24 cellular contexts compared by ENCODE assay signal in genomic region chr9:114286146-114286679, GRCh38. TPM values are rescaled to one million over a fixed set of nuclear protein-coding genes. Genes with fewer than 3 reads are reported as not detected.
A peak's percentile ranks its signal among the peaks of the same experiment; 100 is the strongest.
DNase-seq lines count a peak whose midpoint lies in the region; ATAC-seq and TF ChIP-seq lines count a peak whose summit lies in the region.
"Had no signal": no experiment of that assay in that cellular context is flagged by ENCODE, and none has a peak within 500 bp of the region (broad histone marks: within the 10 kb centered on the region; RNA-seq: fewer than 3 reads in every experiment).

No MANE protein-coding gene starts in this region.

- no peak for ATAC-seq in left colon
- ATAC-seq: activated CD4-positive, CD25-positive, alpha-beta regulatory T cell treated with anti-CD3 and anti-CD28 coated beads, Interleukin-2, amount 50 U/mL, for 24 hours; natural killer cell; stimulated activated naive CD8-positive, alpha-beta T cell treated with anti-CD3 and anti-CD28 coated beads, Interleukin-15, Interleukin-2, amounts not matched to agents 100 U/mL and 50 U/mL, for 24 hours had no signal

- intact Hi-C loops in left colon (cut with DNase I, micrococcal nuclease) (loop anchor here in 1 of 2 donors (10.0 kb wide), 1 partner anchor 131 kb away; the partner anchor contains the start of gene COL27A1), posterior vena cava (cut with DNase I) (loop anchor here (5.0 kb wide), 3 partner anchors 124 to 204 kb away; partner anchors contain the start of gene COL27A1 (in 1 of the 2))
- intact Hi-C loops in activated T-helper 1 cell treated with anti-CD3 and anti-CD28 coated beads, Interleukin-12 subunit alpha, Interleukin-12 subunit beta, Interleukin-2, Interleukin-4 antibody, amounts not matched to agents 30 ng/mL and 10 ng/mL and 1 ng/mL, durations not matched to agents 14 hours and 24 hours and 36 hours (cut with micrococcal nuclease), result no loop called here

- H3K9me3 ChIP-seq in GM23248 (ENCODE audit: low read depth), result no peaks in the 10 kb centered on the region
- no peaks in the 10 kb centered on the region for H3K9me3 ChIP-seq in WERI-Rb-1 (ENCODE audit: severe bottlenecking)
- H3K9me3 ChIP-seq: Peyer's patch, tibial nerve had no signal

- H3K79me2 ChIP-seq in GM23248 (ENCODE audit: insufficient read depth), result no peaks in the 10 kb centered on the region

- H3K27me3 Mint-ChIP-seq in activated T-helper 1 cell treated with anti-CD3 and anti-CD28 coated beads, Interleukin-12 subunit alpha, Interleukin-12 subunit beta, Interleukin-2, Interleukin-4 antibody, amounts not matched to agents 30 ng/mL and 10 ng/mL and 1 ng/mL, durations not matched to agents 14 hours and 24 hours and 36 hours (ENCODE audit: insufficient read depth), result peaks cover 4% of the 10 kb centered on the region
- H3K27me3 Mint-ChIP-seq: progenitor cell of endocrine pancreas had no signal

- H3K4me2 ChIP-seq in GM23248 (ENCODE audit: unreplicated experiment), result peak overlapping the region; percentile 17

- H3K4me3 ChIP-seq in GM23248, result no peak overlapping the region
- no peak overlapping the region for H3K4me3 ChIP-seq in WERI-Rb-1 (ENCODE audit: low read depth, low read length)
- H3K4me3 ChIP-seq: Peyer's patch, skin epidermis, tibial nerve had no signal

- in situ Hi-C loops in GM23248 (cut with MboI), result loop anchor here (10.0 kb wide), 1 partner anchor 181 kb away; no protein-coding TSS in a partner anchor

- no peak for TF ChIP-seq CTCF in WERI-Rb-1 (IDR thresholded peaks at IDR 0.05; ENCODE audit: low read depth, low read length)

- DNase-seq in GM23248 (no peak), WERI-Rb-1 (peak; percentile 4), left colon (peak; percentile 1 to 10), posterior vena cava (ENCODE audit: low spot score) (peak; percentile 24), globus pallidus (ENCODE audit: low spot score) (no peak), SHP77 (lab: John Stamatoyannopoulos, UW) (no peak)
- no peak for DNase-seq in activated CD4-positive, alpha-beta T cell treated with anti-CD3 and anti-CD28 coated beads, Interleukin-2, amount 50 U/mL, for 1 hour
- no peak for DNase-seq in activated T-helper 1 cell treated with anti-CD3 and anti-CD28 coated beads, Interleukin-12 subunit alpha, Interleukin-12 subunit beta, Interleukin-2, Interleukin-4 antibody, amounts not matched to agents 30 ng/mL and 10 ng/mL and 1 ng/mL, durations not matched to agents 14 hours and 24 hours and 36 hours (ENCODE audit: low spot score)
- DNase-seq: hypothalamus; natural killer cell; NCI-H1092 treated with DMSO at 0.1 percent for 48 hours; NCI-H2081; stimulated activated CD4-positive, alpha-beta T cell treated with anti-CD3 and anti-CD28 coated beads, Interleukin-4, amount 100 ng/mL, for 1 hour; stimulated activated naive CD8-positive, alpha-beta T cell treated with anti-CD3 and anti-CD28 coated beads, Interleukin-15, Interleukin-2, amounts not matched to agents 100 U/mL and 50 U/mL, for 24 hours had no signal

- no peaks in the 10 kb centered on the region for H3K9me3 Mint-ChIP-seq in activated T-helper 1 cell treated with anti-CD3 and anti-CD28 coated beads, Interleukin-12 subunit alpha, Interleukin-12 subunit beta, Interleukin-2, Interleukin-4 antibody, amounts not matched to agents 30 ng/mL and 10 ng/mL and 1 ng/mL, durations not matched to agents 14 hours and 24 hours and 36 hours
- H3K9me3 Mint-ChIP-seq: dendritic cell treated with granulocyte-macrophage colony-stimulating factor and Interleukin-4, amounts not matched to agents 40 ng/mL and 50 ng/mL, for 4 days; natural killer cell had no signal

- H3K36me3 ChIP-seq in GM23248 (ENCODE audit: low read depth) (no peaks in the 10 kb centered on the region), WERI-Rb-1 (peaks cover 41% of the 10 kb centered on the region)
- H3K36me3 ChIP-seq: Peyer's patch had no signal

- no peak overlapping the region for H3K9ac ChIP-seq in GM23248

- no peaks in the 10 kb centered on the region for H3K4me1 Mint-ChIP-seq in activated T-helper 1 cell treated with anti-CD3 and anti-CD28 coated beads, Interleukin-12 subunit alpha, Interleukin-12 subunit beta, Interleukin-2, Interleukin-4 antibody, amounts not matched to agents 30 ng/mL and 10 ng/mL and 1 ng/mL, durations not matched to agents 14 hours and 24 hours and 36 hours (ENCODE audit: low read depth)

- H3K4me1 ChIP-seq in GM23248 (ENCODE audit: insufficient read depth), result peaks cover 12% of the 10 kb centered on the region
- H3K4me1 ChIP-seq: Peyer's patch had no signal

- 81 to 83% methylated on average over 10 of the region's 10 CpGs for WGBS in GM23248 (ENCODE audit: low coverage in 1 of 2, low lambda C conversion rate in 2 of 2, missing lambda C conversion rate in 2 of 2), 2 experiments

- no peaks in the 10 kb centered on the region for H3K9me2 ChIP-seq in GM23248 (ENCODE audit: insufficient read depth)

- no peaks in the 10 kb centered on the region for H3K36me3 Mint-ChIP-seq in activated T-helper 1 cell treated with anti-CD3 and anti-CD28 coated beads, Interleukin-12 subunit alpha, Interleukin-12 subunit beta, Interleukin-2, Interleukin-4 antibody, amounts not matched to agents 30 ng/mL and 10 ng/mL and 1 ng/mL, durations not matched to agents 14 hours and 24 hours and 36 hours (ENCODE audit: low read depth)
- H3K36me3 Mint-ChIP-seq: natural killer cell had no signal

- H3K27me3 ChIP-seq in GM23248 (replicated peaks; ENCODE audit: insufficient read depth) (no peaks in the 10 kb centered on the region), WERI-Rb-1 (ENCODE audit: insufficient read depth, low read depth, severe bottlenecking) (no peaks in the 10 kb centered on the region)
- H3K27me3 ChIP-seq: Peyer's patch, tibial nerve had no signal

- H3F3A ChIP-seq in GM23248 (ENCODE audit: insufficient read depth), result 0 out of 2 replicates have a peak, but pooled peaks cover 5% of the 10 kb centered on the region

- no peak overlapping the region for H3K27ac ChIP-seq in GM23248
- H3K27ac ChIP-seq in WERI-Rb-1, result no peak overlapping the region; the same call in 1 of the 2 replicates
- H3K27ac ChIP-seq: Peyer's patch had no signal

- no peak overlapping the region for H3K4me3 Mint-ChIP-seq in activated T-helper 1 cell treated with anti-CD3 and anti-CD28 coated beads, Interleukin-12 subunit alpha, Interleukin-12 subunit beta, Interleukin-2, Interleukin-4 antibody, amounts not matched to agents 30 ng/mL and 10 ng/mL and 1 ng/mL, durations not matched to agents 14 hours and 24 hours and 36 hours
- H3K4me3 Mint-ChIP-seq: dendritic cell treated with granulocyte-macrophage colony-stimulating factor and Interleukin-4, amounts not matched to agents 40 ng/mL and 50 ng/mL, for 4 days; natural killer cell had no signal

- H4K20me1 ChIP-seq in GM23248 (ENCODE audit: insufficient read depth), result no peaks in the 10 kb centered on the region

- H2AFZ ChIP-seq in GM23248, result no peak overlapping the region

- no peak overlapping the region for H3K27ac Mint-ChIP-seq in activated T-helper 1 cell treated with anti-CD3 and anti-CD28 coated beads, Interleukin-12 subunit alpha, Interleukin-12 subunit beta, Interleukin-2, Interleukin-4 antibody, amounts not matched to agents 30 ng/mL and 10 ng/mL and 1 ng/mL, durations not matched to agents 14 hours and 24 hours and 36 hours
- H3K27ac Mint-ChIP-seq: dendritic cell treated with granulocyte-macrophage colony-stimulating factor and Interleukin-4, amounts not matched to agents 40 ng/mL and 50 ng/mL, for 4 days; natural killer cell had no signal

RNA-seq across cellular contexts. Expression of gene ORM1, which starts 36.7 kb away (rescaled TPM):
- total RNA-seq in GM23248 (2014; rRNA removed; shearing (Covaris generic)), result not detected in 2 replicates
- polyA plus RNA-seq in GM23248 (2016; fragmentation: Nextera tagmentation; extraction: Ambion mirVana), result not detected in 2 replicates
- not detected for total RNA-seq in left colon
- 1 to 10 TPM in 1 of 2 donors, not detected in 1; 1.8 TPM for total RNA-seq in posterior vena cava
- not detected in 2 replicates for total RNA-seq in activated T-helper 1 cell treated with anti-CD3 and anti-CD28 coated beads, Interleukin-12 subunit alpha, Interleukin-12 subunit beta, Interleukin-2, Interleukin-4 antibody, amounts not matched to agents 30 ng/mL and 10 ng/mL and 1 ng/mL, durations not matched to agents 14 hours and 24 hours and 36 hours
- total RNA-seq: bronchial epithelial cell, H7, NCI-H460, Peyer's patch, tibial nerve had no signal
- polyA plus RNA-seq: keratinocyte had no signal

RNA-seq across cellular contexts. Expression of gene ORM2, which starts 43.5 kb away (rescaled TPM):
- total RNA-seq in GM23248 (2014; rRNA removed; shearing (Covaris generic)), result not detected in 2 replicates
- not detected in 2 replicates for polyA plus RNA-seq in GM23248 (2016; fragmentation: Nextera tagmentation; extraction: Ambion mirVana)
- not detected for total RNA-seq in left colon
- total RNA-seq in posterior vena cava, result not detected
- not detected in 2 replicates for total RNA-seq in activated T-helper 1 cell treated with anti-CD3 and anti-CD28 coated beads, Interleukin-12 subunit alpha, Interleukin-12 subunit beta, Interleukin-2, Interleukin-4 antibody, amounts not matched to agents 30 ng/mL and 10 ng/mL and 1 ng/mL, durations not matched to agents 14 hours and 24 hours and 36 hours
- total RNA-seq: bronchial epithelial cell, natural killer cell, NCI-H460, Peyer's patch, tibial nerve had no signal
- polyA plus RNA-seq: keratinocyte had no signal

Comparison
In these comparisons a context has a peak if more than half of its experiments do, and no peak if none do; other contexts are left out.
1. DNase-seq: peak in WERI-Rb-1 (single experiment), left colon (2 of 2) and posterior vena cava (single experiment); none in GM23248 (single experiment), globus pallidus (single experiment), activated CD4-positive, alpha-beta T cell treated with anti-CD3 and anti-CD28 coated beads, Interleukin-2, amount 50 U/mL, for 1 hour (single experiment), SHP77 (0 of 2) and activated T-helper 1 cell treated with anti-CD3 and anti-CD28 coated beads, Interleukin-12 subunit alpha, Interleukin-12 subunit beta, Interleukin-2, Interleukin-4 antibody, amounts not matched to agents 30 ng/mL and 10 ng/mL and 1 ng/mL, durations not matched to agents 14 hours and 24 hours and 36 hours (single experiment).